ENCODE assay signal across 9 cellular contexts in genomic region chr1:119549719-119550141, GRCh38. TPM values are rescaled to one million over a fixed set of nuclear protein-coding genes. Genes with fewer than 3 reads are reported as not detected.
DNase-seq lines count a peak whose midpoint lies in the region; ATAC-seq and FAIRE-seq lines count a peak whose summit lies in the region.
"Had no signal": no experiment of that assay in that cellular context is flagged by ENCODE, and none has a peak within 500 bp of the region (broad histone marks: within the 10 kb centered on the region; RNA-seq: fewer than 3 reads in every experiment).

No MANE protein-coding gene starts in this region.

- ATAC-seq in HG03175 (IDR thresholded peaks at IDR 0.05; ENCODE audit: unreplicated experiment) = peak; percentile 66

- DNase-seq in stimulated activated CD4-positive, alpha-beta T cell treated with anti-CD3 and anti-CD28 coated beads, Interleukin-15, amount 100 ng/mL, for 48 hours (ENCODE audit: low read depth in 2 of 2) = peak; percentile 2 to 12
- DNase-seq in stimulated activated CD4-positive, alpha-beta T cell treated with anti-CD3 and anti-CD28 coated beads, Interleukin-4, amount 100 ng/mL, for 1 hour = no peak
- DNase-seq in NCI-H345 treated with DMSO at 0.1 percent for 48 hours (lab: John Stamatoyannopoulos, UW; ENCODE audit: unreplicated experiment) (peak; percentile 68), amniotic epithelial cell (ENCODE audit: low read depth) (peak; percentile 64), hypothalamus (lab: John Stamatoyannopoulos, UW) (peak in 40 of 51 donors; percentile 2 to 80 (median 20)), smooth muscle cell of the brain vasculature (ENCODE audit: low read depth, low spot score) (peak; percentile 47), frontal cortex (ENCODE audit: low spot score in 2 of 2) (no peak)
- DNase-seq: gastrocnemius medialis had no signal

- FAIRE-seq in frontal cortex (lab: Jason Lieb, UNC) = no peak

RNA-seq across cellular contexts. Expression of gene HSD3B1, which starts 42.7 kb away (rescaled TPM):
- total RNA-seq in frontal cortex = not detected
- total RNA-seq: gastrocnemius medialis had no signal

Comparison
In these comparisons a context has a peak if more than half of its experiments do, and no peak if none do; other contexts are left out.
1. DNase-seq: peak in stimulated activated CD4-positive, alpha-beta T cell treated with anti-CD3 and anti-CD28 coated beads, Interleukin-15, amount 100 ng/mL, for 48 hours (2 of 2), NCI-H345 treated with DMSO at 0.1 percent for 48 hours (single experiment), amniotic epithelial cell (single experiment), hypothalamus (40 of 51) and smooth muscle cell of the brain vasculature (single experiment); none in stimulated activated CD4-positive, alpha-beta T cell treated with anti-CD3 and anti-CD28 coated beads, Interleukin-4, amount 100 ng/mL, for 1 hour (single experiment) and frontal cortex (0 of 2).